8 cellular contexts compared by ENCODE assay signal in genomic region chr14:24297190-24297964, GRCh38. TPM values are rescaled to one million over a fixed set of nuclear protein-coding genes. Genes with fewer than 3 reads are reported as not detected.
A peak's percentile ranks its signal among the peaks of the same experiment; 100 is the strongest.
DNase-seq lines count a peak whose midpoint lies in the region; ATAC-seq, FAIRE-seq and TF ChIP-seq lines count a peak whose summit lies in the region.

No MANE protein-coding gene starts in this region.

- no peak overlapping the region for H3K4ac ChIP-seq in trophoblast cell (ENCODE audit: low read depth, low read length)

- no peak for FAIRE-seq in GM19239 (lab: Jason Lieb, UNC)

- no peak overlapping the region for H2BK120ac ChIP-seq in trophoblast cell (ENCODE audit: insufficient read depth, low read length, poor library complexity)

- H4K8ac ChIP-seq in trophoblast cell (ENCODE audit: low read depth, low read length) = no peak overlapping the region

- CTCF ChIA-PET in A673 (lab: Charles Lee) (interaction anchor here (0.8 to 2.2 kb wide), 9 partner anchors 10 to 239 kb away, joined by 3 to 36 read pairs (median 6); partner anchors contain the start of genes CIDEB, MDP1, RABGGTA and TINF2), OCI-LY7 (lab: Charles Lee; ENCODE audit: unreplicated experiment) (interaction anchor here (0.5 to 1.9 kb wide), 5 partner anchors 13 to 134 kb away, joined by 3 to 6 read pairs (median 4); partner anchors contain the start of gene TINF2)

- H3K79me2 ChIP-seq in OCI-LY7 (ENCODE audit: insufficient read depth, low read depth, low read length) = peaks cover 23% of the 10 kb centered on the region
- H3K79me2 ChIP-seq in trophoblast cell (ENCODE audit: control insufficient read depth, insufficient read depth, low read length, poor library complexity) = peaks cover 9% of the 10 kb centered on the region

- H4K91ac ChIP-seq in trophoblast cell (ENCODE audit: low read depth, low read length) = peak overlapping the region; percentile 1

- BruUV-seq in A673 (replicated peaks; lab: Mats Ljungman, UMichigan) (no TSS peak), OCI-LY7 (replicated peaks; lab: Mats Ljungman, UMichigan) (no TSS peak)

- H3K36me3 ChIP-seq in A673 (ENCODE audit: insufficient read depth, low read length, poor library complexity, severe bottlenecking) (peaks cover 9% of the 10 kb centered on the region), OCI-LY7 (ENCODE audit: insufficient read depth, low read length) (peaks cover 31% of the 10 kb centered on the region), duodenal mucosa (ENCODE audit: control insufficient read depth in 1 of 2, insufficient read depth in 2 of 2, low read length in 2 of 2) (peaks cover 27 to 36% of the 10 kb centered on the region in 2 donors), trophoblast cell (ENCODE audit: control insufficient read depth in 1 of 2, insufficient read depth in 2 of 2, low read length in 2 of 2) (peaks cover 20 to 25% of the 10 kb centered on the region in 2 experiments)

- H4K20me1 ChIP-seq in OCI-LY7 (ENCODE audit: insufficient read depth, low read length) = peaks cover 11% of the 10 kb centered on the region; the same call in 1 of the 2 replicates

- H2AFZ ChIP-seq in OCI-LY7 (ENCODE audit: low read length) (no peak overlapping the region), trophoblast cell (ENCODE audit: insufficient read depth, low read length, poor library complexity) (no peak overlapping the region)

- no peaks in the 10 kb centered on the region for H3K9me2 ChIP-seq in OCI-LY7 (ENCODE audit: insufficient read depth, low read length)

- ATAC-seq in HG02884 (IDR thresholded peaks at IDR 0.05; ENCODE audit: unreplicated experiment) = peak; percentile 10

- H3K18ac ChIP-seq in trophoblast cell (ENCODE audit: low read length) = no peak overlapping the region

- no CpG with 5 or more reads among the region's 5 CpGs for WGBS in trophoblast cell (ENCODE audit: extremely low coverage, insufficient coverage, insufficient read length)

- DNase-seq in A673 (ENCODE audit: low spot score) (peak; percentile 45), GF-D8 (lab: John Stamatoyannopoulos, UW) (peak; percentile 30), OCI-LY7 (ENCODE audit: low spot score) (peak; percentile 24), trophoblast cell (peak; percentile 22 to 73), GM19239 (ENCODE audit: insufficient read length, low spot score) (no peak)
- no peak for DNase-seq in stimulated activated CD4-positive, alpha-beta T cell treated with anti-CD3 and anti-CD28 coated beads, Interleukin-4, amount 100 ng/mL, for 4 hours

- no peak overlapping the region for H3K14ac ChIP-seq in trophoblast cell (ENCODE audit: low read length)

- POLR2A ChIA-PET in A673 (lab: Charles Lee; ENCODE audit: low non-redundant PET) (no interaction called here), OCI-LY7 (lab: Charles Lee) (interaction anchor here (0.6 to 4.0 kb wide), 8 partner anchors 23 to 790 kb away, joined by 3 to 25 read pairs (median 4); partner anchors contain the start of genes CHMP4A, RABGGTA and TINF2)

- H3K27ac ChIP-seq in A673 (ENCODE audit: low read depth, low read length, poor library complexity, severe bottlenecking) (no peak overlapping the region), OCI-LY7 (ENCODE audit: low read depth, low read length, poor library complexity, severe bottlenecking) (peak overlapping the region; percentile 12), duodenal mucosa (ENCODE audit: low read depth, low read length) (no peak overlapping the region), trophoblast cell (ENCODE audit: low read depth, low read length) (no peak overlapping the region)

- H3K9me3 ChIP-seq in A673 (ENCODE audit: low read depth, low read length, poor library complexity, severe bottlenecking) (no peaks in the 10 kb centered on the region), OCI-LY7 (ENCODE audit: low read length) (no peaks in the 10 kb centered on the region), duodenal mucosa (ENCODE audit: control insufficient read depth in 1 of 2, low read length in 2 of 2) (no peaks in the 10 kb centered on the region), trophoblast cell (ENCODE audit: insufficient read depth, low read depth, low read length) (no peaks in the 10 kb centered on the region)

- peaks cover 3% of the 10 kb centered on the region for H3K79me1 ChIP-seq in trophoblast cell (ENCODE audit: low read length)

- no peak overlapping the region for H2AK5ac ChIP-seq in trophoblast cell (ENCODE audit: low read length)

- no peaks in the 10 kb centered on the region for H3K4me1 ChIP-seq in A673 (ENCODE audit: insufficient read depth, low read length, poor library complexity, severe bottlenecking)
- H3K4me1 ChIP-seq in OCI-LY7 (ENCODE audit: insufficient read depth, low read length, poor library complexity, severe bottlenecking) = peaks cover 30% of the 10 kb centered on the region
- H3K4me1 ChIP-seq in duodenal mucosa (ENCODE audit: control insufficient read depth in 1 of 2, insufficient read depth in 2 of 2, low read length in 2 of 2) = peaks cover 45 to 49% of the 10 kb centered on the region in 2 donors
- peaks cover 11 to 14% of the 10 kb centered on the region in 2 experiments for H3K4me1 ChIP-seq in trophoblast cell (ENCODE audit: control insufficient read depth in 1 of 2, insufficient read depth in 2 of 2, low read length in 2 of 2)

- peak overlapping the region; percentile 5; the same call in 1 of the 2 replicates for H3K4me2 ChIP-seq in OCI-LY7 (ENCODE audit: low read length)
- H3K4me2 ChIP-seq in trophoblast cell (ENCODE audit: low read length) = no peak overlapping the region

- H3K23ac ChIP-seq in trophoblast cell (ENCODE audit: low read length) = no peak overlapping the region

- H2BK5ac ChIP-seq in trophoblast cell (ENCODE audit: low read depth, low read length, poor library complexity) = no peak overlapping the region

- intact Hi-C loops in A673 (cut with micrococcal nuclease; ENCODE audit: unreplicated experiment) = loop anchor here (1.0 to 5.0 kb wide), 3 partner anchors 54 to 283 kb away; no protein-coding TSS in a partner anchor
- intact Hi-C loops in OCI-LY7 (cut with micrococcal nuclease; ENCODE audit: unreplicated experiment) = loop anchor here (1.0 to 5.0 kb wide), 2 partner anchors 54 to 285 kb away; no protein-coding TSS in a partner anchor

- peak; percentile 64 for TF ChIP-seq CTCF in A673 (conservative IDR thresholded peaks at IDR 0.05; ENCODE audit: low read depth, low read length)
- peak; percentile 51 for TF ChIP-seq CTCF in OCI-LY7 (conservative IDR thresholded peaks at IDR 0.05; ENCODE audit: low read length)

- H3K4me3 ChIP-seq in A673 (ENCODE audit: low read depth, low read length, poor library complexity, severe bottlenecking) (no peak overlapping the region), OCI-LY7 (ENCODE audit: low read depth, low read length, poor library complexity, severe bottlenecking) (no peak overlapping the region), duodenal mucosa (ENCODE audit: low read depth in 1 of 2, low read length in 2 of 2) (peak overlapping the region in 1 of 2 donors; percentile 24), trophoblast cell (ENCODE audit: low read depth, low read length) (no peak overlapping the region)

- peak overlapping the region; percentile 8 to 22 for H3K9ac ChIP-seq in duodenal mucosa (ENCODE audit: low read depth in 1 of 2, low read length in 2 of 2)
- H3K9ac ChIP-seq in trophoblast cell (ENCODE audit: low read length) = no peak overlapping the region

- H4K12ac ChIP-seq in trophoblast cell (ENCODE audit: low read depth, low read length) = no peak overlapping the region

- H3K27me3 ChIP-seq in A673 (replicated peaks; ENCODE audit: insufficient read depth, low read depth, low read length, poor library complexity) (no peaks in the 10 kb centered on the region), duodenal mucosa (ENCODE audit: control insufficient read depth in 1 of 2, insufficient read depth in 2 of 2, low read length in 2 of 2) (no peaks in the 10 kb centered on the region), trophoblast cell (ENCODE audit: insufficient read depth, low read length) (no peaks in the 10 kb centered on the region)

- no peak overlapping the region for H2BK12ac ChIP-seq in trophoblast cell (ENCODE audit: low read length)

RNA-seq across cellular contexts. Expression of gene DHRS1, which starts 2.2 kb away (rescaled TPM):
- total RNA-seq in A673 (2021) (13.3 and 14.5 TPM in 2 replicates), OCI-LY7 (2022) (34.9 and 35.6 TPM in 2 replicates)
- total RNA-seq in OCI-LY7 (2014; rRNA removed; shearing (Covaris generic)) = 21.0 and 27.4 TPM in 2 replicates
- polyA plus RNA-seq in trophoblast cell (2013) = 17.9 and 20.8 TPM in 2 replicates

RNA-seq across cellular contexts. Expression of gene NOP9, which starts 2.3 kb away (rescaled TPM):
- total RNA-seq in A673 (2021) (34.0 and 37.1 TPM in 2 replicates), OCI-LY7 (2022) (44.0 and 52.6 TPM in 2 replicates)
- total RNA-seq in OCI-LY7 (2014; rRNA removed; shearing (Covaris generic)) = 30.6 and 33.2 TPM in 2 replicates
- polyA plus RNA-seq in trophoblast cell (2013) = 10.5 TPM in 2 replicates

RNA-seq across cellular contexts. Expression of gene CIDEB, which starts 10.4 kb away (rescaled TPM):
- total RNA-seq in A673 (2021) = 0.42 TPM in 1 of 2 replicates, not detected in the other
- total RNA-seq in OCI-LY7 (2014; rRNA removed; shearing (Covaris generic)) = not detected in 2 replicates
- 1.6 and 3.2 TPM in 2 replicates for total RNA-seq in OCI-LY7 (2022)
- 0.04 TPM in 1 of 2 replicates, not detected in the other for polyA plus RNA-seq in trophoblast cell (2013)

RNA-seq across cellular contexts. Expression of gene LTB4R2, which starts 12.6 kb away (rescaled TPM):
- total RNA-seq in A673 (2021) (7.6 and 9.0 TPM in 2 replicates), OCI-LY7 (2022) (37.6 TPM in 2 replicates)
- total RNA-seq in OCI-LY7 (2014; rRNA removed; shearing (Covaris generic)) = 15.7 and 18.2 TPM in 2 replicates
- polyA plus RNA-seq in trophoblast cell (2013) = 2.7 and 2.9 TPM in 2 replicates

RNA-seq across cellular contexts. Expression of gene LTB4R, which starts 13.9 kb away (rescaled TPM):
- 6.6 and 8.9 TPM in 2 replicates for total RNA-seq in A673 (2021)
- total RNA-seq in OCI-LY7 (2014; rRNA removed; shearing (Covaris generic)) = 15.8 and 17.9 TPM in 2 replicates
- 28.3 and 30.5 TPM in 2 replicates for total RNA-seq in OCI-LY7 (2022)
- 3.9 and 4.0 TPM in 2 replicates for polyA plus RNA-seq in trophoblast cell (2013)

Comparison
In these comparisons a context has a peak if more than half of its experiments do, and no peak if none do; other contexts are left out.
1. DNase-seq: peak in A673 (single experiment), GF-D8 (single experiment), OCI-LY7 (single experiment) and trophoblast cell (2 of 2); none in GM19239 (single experiment) and stimulated activated CD4-positive, alpha-beta T cell treated with anti-CD3 and anti-CD28 coated beads, Interleukin-4, amount 100 ng/mL, for 4 hours (0 of 2).